In genomic region chr15:93895976-93896770, GRCh38 we compare ENCODE assay signal across 30 cellular contexts.
DNase-seq lines count a peak whose midpoint lies in the region; ATAC-seq and TF ChIP-seq lines count a peak whose summit lies in the region.
"Had no signal": no experiment of that assay in that cellular context is flagged by ENCODE, and none has a peak within 500 bp of the region (broad histone marks: within the 10 kb centered on the region; RNA-seq: fewer than 3 reads in every experiment).

No MANE protein-coding gene starts in this region.

- H3K4me1 Mint-ChIP-seq in MCF 10A (ENCODE audit: insufficient read depth, unreplicated experiment): no peaks in the 10 kb centered on the region
- H3K4me1 Mint-ChIP-seq: CD4-positive, CD25-positive, alpha-beta regulatory T cell; T-helper 17 cell had no signal

- H3K9ac ChIP-seq in mammary epithelial cell (ENCODE audit: insufficient read depth, low read length): no peak overlapping the region

- WGBS in mammary epithelial cell (ENCODE audit: low coverage, missing lambda C conversion rate): 6% methylated on average over 3 of the region's 5 CpGs
- WGBS in right cardiac atrium: 58% methylated on average over 5 of the region's 5 CpGs

- dilution Hi-C loops in mammary epithelial cell (cut with HindIII; ENCODE audit: low sequenced_read_pairs): no loop called here

- DNase-seq in MCF 10A (ENCODE audit: unreplicated experiment): peak; percentile 56
- DNase-seq in mammary epithelial cell: no peak
- DNase-seq in NCI-H345 (lab: John Stamatoyannopoulos, UW): peak; percentile 95
- DNase-seq in globus pallidus (ENCODE audit: low spot score): peak; percentile 65
- no peak for DNase-seq in right cardiac atrium
- DNase-seq in middle frontal gyrus (ENCODE audit: extremely low spot score, low spot score): no peak
- no peak for DNase-seq in KBM-7
- DNase-seq in HAP-1 (ENCODE audit: low spot score in 2 of 2): no peak
- DNase-seq: activated CD8-positive, alpha-beta T cell treated with anti-CD3 and anti-CD28 coated beads, Interleukin-2, amount 10 ng/mL, durations not matched to agents 7 days and 5 days; aorta; CD4-positive, CD25-positive, alpha-beta regulatory T cell; EL; foreskin fibroblast; GOT3; Karpas-422; mesenchymal stem cell; NCI-H2107; NCI-H774; RPMI8226; sigmoid colon; stimulated activated CD4-positive, alpha-beta T cell treated with anti-CD3 and anti-CD28 coated beads, Interleukin-15, amount 100 ng/mL, for 24 hours; stimulated activated naive CD4-positive, alpha-beta T cell; T-helper 17 cell had no signal

- H3K9me3 ChIP-seq in mammary epithelial cell (replicated peaks; ENCODE audit: insufficient read depth, low read length): no peaks in the 10 kb centered on the region
- H3K9me3 ChIP-seq in right cardiac atrium (ENCODE audit: control insufficient read depth, low read length): no peaks in the 10 kb centered on the region
- H3K9me3 ChIP-seq in HAP-1: no peaks in the 10 kb centered on the region
- H3K9me3 ChIP-seq: sigmoid colon, thoracic aorta, vagina had no signal

- in situ Hi-C loops in mammary epithelial cell (cut with MboI; ENCODE audit: low sequenced_read_pairs in 2 of 2): no loop called here
- in situ Hi-C loops in KBM-7 (cut with MboI; ENCODE audit: low pct_unique_long_range_greater_than_20kb, low sequenced_read_pairs): no loop called here
- in situ Hi-C loops in HAP-1 (cut with MboI; ENCODE audit: low sequenced_read_pairs): no loop called here

- POLR2A ChIA-PET in MCF 10A (lab: Yijun Ruan, JAX): interaction anchor here (0.7 to 1.0 kb wide), 3 partner anchors 48 to 808 kb away, joined by 3 to 4 read pairs (median 3); no protein-coding TSS in a partner anchor

- H3K36me3 ChIP-seq in mammary epithelial cell (ENCODE audit: insufficient read depth, low read length): no peaks in the 10 kb centered on the region
- H3K36me3 ChIP-seq in HAP-1 (replicated peaks): no peaks in the 10 kb centered on the region
- H3K36me3 ChIP-seq: sigmoid colon, thoracic aorta, vagina had no signal

- TF ChIP-seq CTCF in MCF 10A (IDR thresholded peaks at IDR 0.05; ENCODE audit: unreplicated experiment) (no peak), mammary epithelial cell (conservative IDR thresholded peaks at IDR 0.05 in 1 of 2, IDR thresholded peaks at IDR 0.05 in 1 of 2; ENCODE audit: extremely low read depth in 1 of 2, insufficient read depth in 1 of 2, low read depth in 1 of 2, low read length in 2 of 2) (no peak)

- BruUV-seq in MCF 10A (replicated peaks; lab: Mats Ljungman, UMichigan) (no TSS peak), mammary epithelial cell (replicated peaks; lab: Mats Ljungman, UMichigan) (no TSS peak)

- H3K9me3 Mint-ChIP-seq in MCF 10A (ENCODE audit: unreplicated experiment): no peaks in the 10 kb centered on the region
- H3K9me3 Mint-ChIP-seq: activated T-helper 2 cell treated with anti-CD3 and anti-CD28 coated beads, Interferon-gamma antibody, Interleukin-2, Interleukin-4, amounts not matched to agents 10 μg/mL and 5 μg/mL and 100 μg/mL, durations not matched to agents 14 hours and 24 hours and 36 hours had no signal

- CTCF ChIA-PET in MCF 10A (lab: Yijun Ruan, JAX): no interaction called here
- CTCF ChIA-PET in mammary epithelial cell (lab: Charles Lee; ENCODE audit: low non-redundant PET): no interaction called here

- no peaks in the 10 kb centered on the region for H3K27me3 Mint-ChIP-seq in MCF 10A (ENCODE audit: insufficient read depth, unreplicated experiment)
- H3K27me3 Mint-ChIP-seq: CD4-positive, CD25-positive, alpha-beta regulatory T cell; T-helper 17 cell had no signal

- no peaks in the 10 kb centered on the region for H3K36me3 Mint-ChIP-seq in MCF 10A (ENCODE audit: insufficient read depth, unreplicated experiment)
- H3K36me3 Mint-ChIP-seq: activated naive CD8-positive, alpha-beta T cell; CD4-positive, CD25-positive, alpha-beta regulatory T cell had no signal

- no peak overlapping the region for H3K4me3 Mint-ChIP-seq in MCF 10A (ENCODE audit: unreplicated experiment)
- H3K4me3 Mint-ChIP-seq: activated CD8-positive, alpha-beta T cell treated with anti-CD3 and anti-CD28 coated beads, Interleukin-2, amount 10 ng/mL, durations not matched to agents 7 days and 5 days; activated naive CD8-positive, alpha-beta T cell; CD4-positive, CD25-positive, alpha-beta regulatory T cell; T-helper 17 cell had no signal

- H3K4me1 ChIP-seq in mammary epithelial cell (ENCODE audit: insufficient read depth, low read length) (no peaks in the 10 kb centered on the region), right cardiac atrium (ENCODE audit: control insufficient read depth, insufficient read depth, low read length) (no peaks in the 10 kb centered on the region), HAP-1 (no peaks in the 10 kb centered on the region)
- H3K4me1 ChIP-seq: sigmoid colon, vagina had no signal

- no peak overlapping the region for H3K27ac Mint-ChIP-seq in MCF 10A (ENCODE audit: low read depth, unreplicated experiment)
- H3K27ac Mint-ChIP-seq: activated CD8-positive, alpha-beta T cell treated with anti-CD3 and anti-CD28 coated beads, Interleukin-2, amount 10 ng/mL, durations not matched to agents 7 days and 5 days; activated naive CD8-positive, alpha-beta T cell; activated T-helper 2 cell treated with anti-CD3 and anti-CD28 coated beads, Interferon-gamma antibody, Interleukin-2, Interleukin-4, amounts not matched to agents 10 μg/mL and 5 μg/mL and 100 μg/mL, durations not matched to agents 14 hours and 24 hours and 36 hours; CD4-positive, CD25-positive, alpha-beta regulatory T cell; progenitor cell of endocrine pancreas; T-helper 17 cell had no signal

- no peak for ATAC-seq in right cardiac atrium
- ATAC-seq: activated CD8-positive, alpha-beta T cell treated with anti-CD3 and anti-CD28 coated beads, Interleukin-2, amount 10 ng/mL, durations not matched to agents 7 days and 5 days; esophagus mucosa; T-helper 17 cell had no signal

- H2AFZ ChIP-seq in mammary epithelial cell (ENCODE audit: low read depth, low read length): no peak overlapping the region

- H3K4me2 ChIP-seq in mammary epithelial cell (ENCODE audit: insufficient read depth, low read depth, low read length): no peak overlapping the region

- no peak overlapping the region for H3K4me3 ChIP-seq in mammary epithelial cell (replicated peaks in 1 of 3; ENCODE audit: insufficient read depth in 1 of 3, low read depth in 2 of 3, low read length in 3 of 3)
- H3K4me3 ChIP-seq in right cardiac atrium (ENCODE audit: low read length): no peak overlapping the region
- H3K4me3 ChIP-seq in HAP-1: no peak overlapping the region
- H3K4me3 ChIP-seq: sigmoid colon, SK-N-MC, thoracic aorta, vagina had no signal

- H3K27ac ChIP-seq in mammary epithelial cell (ENCODE audit: insufficient read depth, low read depth, low read length) (no peak overlapping the region), right cardiac atrium (ENCODE audit: low read length) (no peak overlapping the region)
- H3K27ac ChIP-seq: sigmoid colon, SK-N-MC, thoracic aorta, vagina had no signal

- H3K79me2 ChIP-seq in mammary epithelial cell (ENCODE audit: insufficient read depth, low read length): no peaks in the 10 kb centered on the region

- no peaks in the 10 kb centered on the region for H4K20me1 ChIP-seq in mammary epithelial cell (ENCODE audit: insufficient read depth, low read length)

- H3K27me3 ChIP-seq in mammary epithelial cell (ENCODE audit: insufficient read depth, low read length): no peaks in the 10 kb centered on the region
- H3K27me3 ChIP-seq in right cardiac atrium (ENCODE audit: control insufficient read depth, insufficient read depth): no peaks in the 10 kb centered on the region
- H3K27me3 ChIP-seq in HAP-1 (ENCODE audit: low read depth): no peaks in the 10 kb centered on the region
- H3K27me3 ChIP-seq: sigmoid colon, vagina had no signal

- intact Hi-C loops in MCF 10A (cut with micrococcal nuclease) (no loop called here), mammary epithelial cell (cut with micrococcal nuclease) (no loop called here), right cardiac atrium (cut with DNase I) (no loop called here)

Comparison
In these comparisons a context has a peak if more than half of its experiments do, and no peak if none do; other contexts are left out.
1. DNase-seq: peak in MCF 10A (single experiment), NCI-H345 (single experiment) and globus pallidus (single experiment); none in mammary epithelial cell (single experiment), right cardiac atrium (0 of 3), middle frontal gyrus (single experiment), KBM-7 (single experiment) and HAP-1 (0 of 2).